ENCODE assay signal across 13 cellular contexts in genomic region chr12:104460973-104461693, GRCh38. TPM values are rescaled to one million over a fixed set of nuclear protein-coding genes. Genes with fewer than 3 reads are reported as not detected.
DNase-seq lines count a peak whose midpoint lies in the region; ATAC-seq and TF ChIP-seq lines count a peak whose summit lies in the region.
"Had no signal": no experiment of that assay in that cellular context is flagged by ENCODE, and none has a peak within 500 bp of the region (broad histone marks: within the 10 kb centered on the region; RNA-seq: fewer than 3 reads in every experiment).

No MANE protein-coding gene starts in this region.

- peak overlapping the region; percentile 93 for H3K27ac Mint-ChIP-seq in CD8-positive, alpha-beta T cell
- H3K27ac Mint-ChIP-seq in IgD-negative memory B cell (peak overlapping the region; percentile 57 to 96 (median 89)), naive B cell (peak overlapping the region; percentile 67 to 98 (median 86))
- H3K27ac Mint-ChIP-seq in activated T-helper 2 cell treated with anti-CD3 and anti-CD28 coated beads, Interferon-gamma antibody, Interleukin-2, Interleukin-4, amounts not matched to agents 10 μg/mL and 5 μg/mL and 100 μg/mL, durations not matched to agents 14 hours and 24 hours and 36 hours = peak overlapping the region; percentile 89

- H3K27me3 Mint-ChIP-seq in CD8-positive, alpha-beta T cell (ENCODE audit: low read depth) = no peaks in the 10 kb centered on the region
- no peaks in the 10 kb centered on the region for H3K27me3 Mint-ChIP-seq in IgD-negative memory B cell
- H3K27me3 Mint-ChIP-seq in activated T-helper 2 cell treated with anti-CD3 and anti-CD28 coated beads, Interferon-gamma antibody, Interleukin-2, Interleukin-4, amounts not matched to agents 10 μg/mL and 5 μg/mL and 100 μg/mL, durations not matched to agents 14 hours and 24 hours and 36 hours (ENCODE audit: low read depth) = no peaks in the 10 kb centered on the region
- no peaks in the 10 kb centered on the region for H3K27me3 Mint-ChIP-seq in naive B cell

- no peaks in the 10 kb centered on the region for H3K9me3 Mint-ChIP-seq in CD8-positive, alpha-beta T cell
- H3K9me3 Mint-ChIP-seq in IgD-negative memory B cell = no peaks in the 10 kb centered on the region
- no peaks in the 10 kb centered on the region for H3K9me3 Mint-ChIP-seq in activated T-helper 2 cell treated with anti-CD3 and anti-CD28 coated beads, Interferon-gamma antibody, Interleukin-2, Interleukin-4, amounts not matched to agents 10 μg/mL and 5 μg/mL and 100 μg/mL, durations not matched to agents 14 hours and 24 hours and 36 hours
- H3K9me3 Mint-ChIP-seq in naive B cell = no peaks in the 10 kb centered on the region

- TF ChIP-seq CTCF in CD8-positive, alpha-beta T cell (IDR thresholded peaks at IDR 0.05) = no peak
- no peak for TF ChIP-seq CTCF in ovary (IDR thresholded peaks at IDR 0.05)

- peaks cover 66% of the 10 kb centered on the region for H3K4me1 Mint-ChIP-seq in CD8-positive, alpha-beta T cell (ENCODE audit: low read depth)
- peaks cover 45 to 57% (median 48%) of the 10 kb centered on the region in 3 donors for H3K4me1 Mint-ChIP-seq in IgD-negative memory B cell
- peaks cover 53% of the 10 kb centered on the region for H3K4me1 Mint-ChIP-seq in activated T-helper 2 cell treated with anti-CD3 and anti-CD28 coated beads, Interferon-gamma antibody, Interleukin-2, Interleukin-4, amounts not matched to agents 10 μg/mL and 5 μg/mL and 100 μg/mL, durations not matched to agents 14 hours and 24 hours and 36 hours (ENCODE audit: low read depth)
- peaks cover 51 to 74% (median 73%) of the 10 kb centered on the region in 3 donors for H3K4me1 Mint-ChIP-seq in naive B cell

- H3K27me3 ChIP-seq in CD8-positive, alpha-beta T cell (ENCODE audit: insufficient read depth, low read length) = no peaks in the 10 kb centered on the region
- H3K27me3 ChIP-seq in ovary = no peaks in the 10 kb centered on the region
- H3K27me3 ChIP-seq: body of pancreas had no signal

- no peaks in the 10 kb centered on the region for H3K36me3 ChIP-seq in CD8-positive, alpha-beta T cell (ENCODE audit: insufficient read depth, low read length)
- H3K36me3 ChIP-seq in ovary = no peaks in the 10 kb centered on the region

- DNase-seq in CD8-positive, alpha-beta T cell = peak in 1 of 7 experiments; percentile 34
- no peak for DNase-seq in activated T-helper 2 cell treated with anti-CD3 and anti-CD28 coated beads, Interferon-gamma antibody, Interleukin-2, Interleukin-4, amounts not matched to agents 10 μg/mL and 5 μg/mL and 100 μg/mL, durations not matched to agents 14 hours and 24 hours and 36 hours (ENCODE audit: low spot score)
- DNase-seq in naive B cell = no peak
- DNase-seq in ovary = no peak
- DNase-seq in COR-L47 (lab: John Stamatoyannopoulos, UW) = no peak
- no peak for DNase-seq in 8988T
- no peak for DNase-seq in stimulated activated CD4-positive, alpha-beta T cell treated with anti-CD3 and anti-CD28 coated beads, Interleukin-1b, Interleukin-23, amount 100 ng/mL, for 48 hours
- DNase-seq: activated CD4-positive, alpha-beta T cell treated with anti-CD3 and anti-CD28 coated beads, Interleukin-2, amount 50 U/mL, for 1 hour; body of pancreas; NCI-H2171; nucleus accumbens; Right ventricle myocardium superior had no signal

- intact Hi-C loops in CD8-positive, alpha-beta T cell (cut with DNase I, micrococcal nuclease) = no loop called here
- intact Hi-C loops in activated T-helper 2 cell treated with anti-CD3 and anti-CD28 coated beads, Interferon-gamma antibody, Interleukin-2, Interleukin-4, amounts not matched to agents 10 μg/mL and 5 μg/mL and 100 μg/mL, durations not matched to agents 14 hours and 24 hours and 36 hours (cut with micrococcal nuclease) = loop anchor here (5.0 kb wide), 2 partner anchors 221 to 301 kb away; no protein-coding TSS in a partner anchor
- intact Hi-C loops in ovary (cut with DNase I) = no loop called here

- H3K4me1 ChIP-seq in CD8-positive, alpha-beta T cell (ENCODE audit: insufficient read depth, low read length) = peaks cover 74% of the 10 kb centered on the region
- H3K4me1 ChIP-seq in ovary (ENCODE audit: insufficient read depth) = no peaks in the 10 kb centered on the region

- no peak for ATAC-seq in CD8-positive, alpha-beta T cell
- ATAC-seq in naive B cell (ENCODE audit: low read depth in 2 of 2) = no peak
- ATAC-seq: body of pancreas had no signal

- H3K4me3 Mint-ChIP-seq in CD8-positive, alpha-beta T cell = peak overlapping the region; percentile 67
- peak overlapping the region; percentile 98 to 99 (median 99) for H3K4me3 Mint-ChIP-seq in IgD-negative memory B cell
- H3K4me3 Mint-ChIP-seq in activated T-helper 2 cell treated with anti-CD3 and anti-CD28 coated beads, Interferon-gamma antibody, Interleukin-2, Interleukin-4, amounts not matched to agents 10 μg/mL and 5 μg/mL and 100 μg/mL, durations not matched to agents 14 hours and 24 hours and 36 hours (ENCODE audit: low read depth) = peak overlapping the region; percentile 40
- H3K4me3 Mint-ChIP-seq in naive B cell = peak overlapping the region; percentile 35 to 100 (median 98)

- no peak for TF ChIP-seq POLR2A in ovary (IDR thresholded peaks at IDR 0.05)

- H3K9me3 ChIP-seq in CD8-positive, alpha-beta T cell (ENCODE audit: low read length) = no peaks in the 10 kb centered on the region
- no peaks in the 10 kb centered on the region for H3K9me3 ChIP-seq in ovary
- H3K9me3 ChIP-seq: body of pancreas had no signal

- WGBS in ovary, 3 donors = 76 to 88% (median 84%) methylated on average over 5 of the region's 5 CpGs

- no peak overlapping the region for H3K4me3 ChIP-seq in CD8-positive, alpha-beta T cell (ENCODE audit: low read depth, low read length)
- no peak overlapping the region for H3K4me3 ChIP-seq in ovary
- H3K4me3 ChIP-seq: body of pancreas had no signal

- CTCF ChIA-PET in CD8-positive, alpha-beta T cell (lab: Charles Lee) = interaction anchor here (0.6 to 3.2 kb wide), 3 partner anchors 12 to 80 kb away, joined by 3 to 15 read pairs (median 4); no protein-coding TSS in a partner anchor

- no peak overlapping the region for H3K27ac ChIP-seq in CD8-positive, alpha-beta T cell (ENCODE audit: low read depth, low read length)
- no peak overlapping the region for H3K27ac ChIP-seq in ovary
- H3K27ac ChIP-seq: body of pancreas had no signal

- peaks cover 13% of the 10 kb centered on the region for H3K36me3 Mint-ChIP-seq in CD8-positive, alpha-beta T cell
- H3K36me3 Mint-ChIP-seq in IgD-negative memory B cell (peaks cover 3% of the 10 kb centered on the region), naive B cell (peaks cover 0 to 20% of the 10 kb centered on the region in 2 donors)
- H3K36me3 Mint-ChIP-seq in activated T-helper 2 cell treated with anti-CD3 and anti-CD28 coated beads, Interferon-gamma antibody, Interleukin-2, Interleukin-4, amounts not matched to agents 10 μg/mL and 5 μg/mL and 100 μg/mL, durations not matched to agents 14 hours and 24 hours and 36 hours (ENCODE audit: low read depth) = peaks cover 40% of the 10 kb centered on the region

- POLR2A ChIA-PET in CD8-positive, alpha-beta T cell (lab: Charles Lee) = interaction anchor here (1.7 to 4.0 kb wide), 2 partner anchors 11 to 16 kb away, joined by 5 to 25 read pairs; no protein-coding TSS in a partner anchor

- no peak for TF ChIP-seq EP300 in ovary (IDR thresholded peaks at IDR 0.05)

RNA-seq across cellular contexts. Expression of gene CHST11, which starts 4.4 kb away (rescaled TPM):
- 10 to 100 TPM; 29.1 to 35.5 TPM for total RNA-seq in CD8-positive, alpha-beta T cell
- polyA plus RNA-seq in IgD-negative memory B cell = 41.7 TPM
- total RNA-seq in activated T-helper 2 cell treated with anti-CD3 and anti-CD28 coated beads, Interferon-gamma antibody, Interleukin-2, Interleukin-4, amounts not matched to agents 10 μg/mL and 5 μg/mL and 100 μg/mL, durations not matched to agents 14 hours and 24 hours and 36 hours = 41.0 and 50.6 TPM in 2 replicates
- polyA plus RNA-seq in naive B cell (ENCODE audit: low read depth in 6 of 6) = 10 to 100 TPM; 39.8 to 63.6 (median 58.6) TPM
- total RNA-seq in ovary = 10 to 100 TPM in 5 of 7 donors, 1 to 10 TPM in 2; 4.2 to 39.9 (median 20.1) TPM
- 10 to 100 TPM in 1 of 2 donors, 1 to 10 TPM in 1; 4.0 to 23.7 TPM for polyA plus RNA-seq in ovary

Comparison
In these comparisons a context has a peak if more than half of its experiments do, and no peak if none do; other contexts are left out.
1. H3K4me3 Mint-ChIP-seq: peak in every context shown above with its lines; median percentile 99 in IgD-negative memory B cell; 98 in naive B cell; 67 in CD8-positive, alpha-beta T cell; 40 in activated T-helper 2 cell treated with anti-CD3 and anti-CD28 coated beads, Interferon-gamma antibody, Interleukin-2, Interleukin-4, amounts not matched to agents 10 μg/mL and 5 μg/mL and 100 μg/mL, durations not matched to agents 14 hours and 24 hours and 36 hours.